8 cellular contexts compared by ENCODE assay signal in genomic region chr3:126081618-126082333, GRCh38. TPM values are rescaled to one million over a fixed set of nuclear protein-coding genes. Genes with fewer than 3 reads are reported as not detected.
DNase-seq lines count a peak whose midpoint lies in the region; ATAC-seq and TF ChIP-seq lines count a peak whose summit lies in the region.

No MANE protein-coding gene starts in this region.

- H3K27ac Mint-ChIP-seq in neural crest cell (ENCODE audit: unreplicated experiment), result no peak overlapping the region

- H3K36me3 Mint-ChIP-seq in neural crest cell (ENCODE audit: low read depth), result peaks cover 21% of the 10 kb centered on the region

- no peaks in the 10 kb centered on the region for H3K27me3 Mint-ChIP-seq in neural crest cell (ENCODE audit: low read depth)

- H3K4me1 Mint-ChIP-seq in neural crest cell, result peaks cover 24% of the 10 kb centered on the region

- TF ChIP-seq CTCF in cardiac fibroblast (IDR thresholded peaks at IDR 0.05; ENCODE audit: low read depth, low read length) (peak; percentile 55), neural crest cell (conservative IDR thresholded peaks at IDR 0.05) (peak; percentile 57)

- peaks cover 11% of the 10 kb centered on the region for H3K9me3 Mint-ChIP-seq in neural crest cell

- DNase-seq in SIG-M5 treated with dmso at 0.1 percent for 504 hours (lab: John Stamatoyannopoulos, UW; ENCODE audit: unreplicated experiment), result peak; percentile 32
- DNase-seq in SIG-M5 (lab: John Stamatoyannopoulos, UW), result no peak
- peak; percentile 36 for DNase-seq in NAMALWA (ENCODE audit: low spot score)
- DNase-seq in cardiac fibroblast (ENCODE audit: low read depth in 2 of 2), result peak; percentile 38 to 59
- DNase-seq in neural crest cell (ENCODE audit: low read depth, low spot score), result no peak
- no peak for DNase-seq in stimulated activated CD4-positive, alpha-beta T cell treated with anti-CD3 and anti-CD28 coated beads, Interleukin-1b, Interleukin-23, amount 100 ng/mL, for 48 hours
- no peak for DNase-seq in superior temporal gyrus (ENCODE audit: extremely low spot score)

- H3K4me3 ChIP-seq in cardiac fibroblast (replicated peaks in 1 of 2; ENCODE audit: low read depth in 2 of 2, low read length in 2 of 2), result no peak overlapping the region

- H3K4me3 Mint-ChIP-seq in neural crest cell, result peak overlapping the region; percentile 79

- ATAC-seq in HG03520 (IDR thresholded peaks at IDR 0.05; ENCODE audit: unreplicated experiment), result no peak

RNA-seq across cellular contexts. Expression of gene SLC41A3, which starts 2.1 kb away (rescaled TPM):
- 58.1 and 58.8 TPM in 2 replicates for total RNA-seq in neural crest cell

Comparison
In these comparisons a context has a peak if more than half of its experiments do, and no peak if none do; other contexts are left out.
1. DNase-seq: peak in SIG-M5 treated with dmso at 0.1 percent for 504 hours (single experiment), NAMALWA (single experiment) and cardiac fibroblast (2 of 2); none in SIG-M5 (single experiment), neural crest cell (single experiment), stimulated activated CD4-positive, alpha-beta T cell treated with anti-CD3 and anti-CD28 coated beads, Interleukin-1b, Interleukin-23, amount 100 ng/mL, for 48 hours (single experiment) and superior temporal gyrus (single experiment).